Comparison of ENCODE assay signal across 13 cellular contexts in the genomic region with DNA sequence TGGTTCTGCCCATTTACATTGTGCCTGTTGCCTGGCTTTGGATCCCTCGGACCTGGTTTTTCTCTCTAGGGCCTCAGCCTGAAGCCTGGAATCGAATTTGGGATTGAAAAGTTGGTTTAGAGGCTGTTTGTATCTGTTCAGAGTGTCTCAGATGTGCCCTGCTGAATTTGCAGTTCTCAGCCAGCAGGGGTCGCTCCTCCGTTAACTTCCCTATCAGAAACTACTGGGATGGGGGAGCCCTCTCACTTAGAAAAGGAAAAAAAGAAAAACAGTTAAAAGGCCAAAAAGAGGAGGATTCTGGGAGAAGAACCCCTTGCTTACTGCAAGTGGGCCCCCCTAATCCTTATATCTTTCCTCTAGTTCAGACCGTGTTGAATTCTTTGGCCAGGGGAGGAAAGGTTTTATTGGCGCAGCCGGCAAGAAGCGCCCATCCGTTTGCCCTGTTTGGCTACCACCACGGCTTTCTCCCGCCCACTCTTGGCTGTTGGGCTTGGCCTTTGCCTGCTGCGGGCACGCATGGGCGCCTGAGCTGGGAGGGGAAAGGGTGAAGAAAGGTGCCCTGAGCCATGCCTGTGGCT. TPM values are rescaled to one million over a fixed set of nuclear protein-coding genes. Genes with fewer than 3 reads are reported as not detected.
DNase-seq lines count a peak whose midpoint lies in the region; ATAC-seq and TF ChIP-seq lines count a peak whose summit lies in the region.
"Had no signal": no experiment of that assay in that cellular context is flagged by ENCODE, and none has a peak within 500 bp of the region (broad histone marks: within the 10 kb centered on the region; RNA-seq: fewer than 3 reads in every experiment).

No MANE protein-coding gene starts in this region.

- no peak overlapping the region for H3K27ac Mint-ChIP-seq in natural killer cell treated with Interleukin-12 subunit alpha and Interleukin-12 subunit beta and Interleukin-15 and Interleukin-18, amount 100 ng/mL, for 72 hours
- no peak overlapping the region for H3K27ac Mint-ChIP-seq in natural killer cell
- H3K27ac Mint-ChIP-seq: CD4-positive, alpha-beta T cell had no signal

- no peaks in the 10 kb centered on the region for H3K9me3 ChIP-seq in Panc1 (ENCODE audit: control insufficient read depth, insufficient read depth, low read depth, low read length)
- H3K9me3 ChIP-seq: thyroid gland had no signal

- no peaks in the 10 kb centered on the region for H3K9me3 Mint-ChIP-seq in natural killer cell treated with Interleukin-12 subunit alpha and Interleukin-12 subunit beta and Interleukin-15 and Interleukin-18, amount 100 ng/mL, for 72 hours
- peaks cover 0 to 5% of the 10 kb centered on the region in 2 donors for H3K9me3 Mint-ChIP-seq in natural killer cell
- H3K9me3 Mint-ChIP-seq: CD4-positive, alpha-beta T cell had no signal

- POLR2A ChIA-PET in Panc1 (lab: Charles Lee): no interaction called here

- no peak for ATAC-seq in natural killer cell treated with Interleukin-12 subunit alpha and Interleukin-12 subunit beta and Interleukin-15 and Interleukin-18, amount 100 ng/mL, for 72 hours
- ATAC-seq in natural killer cell (no peak), Panc1 (no peak), HG03175 (IDR thresholded peaks at IDR 0.05; ENCODE audit: unreplicated experiment) (no peak)
- ATAC-seq: left colon had no signal

- H3K4me1 ChIP-seq in Panc1 (ENCODE audit: control insufficient read depth, insufficient read depth, low read length): peaks cover 20% of the 10 kb centered on the region
- H3K4me1 ChIP-seq: parathyroid adenoma, thyroid gland had no signal

- no peaks in the 10 kb centered on the region for H3K27me3 ChIP-seq in Panc1 (ENCODE audit: control insufficient read depth, insufficient read depth, low read length)
- H3K27me3 ChIP-seq: thyroid gland had no signal

- H3K4me3 ChIP-seq in Panc1 (ENCODE audit: low read depth in 2 of 2, low read length in 2 of 2): no peak overlapping the region
- H3K4me3 ChIP-seq in fibroblast of mammary gland (ENCODE audit: control insufficient read depth, low read depth, low read length): no peak overlapping the region
- H3K4me3 ChIP-seq: thyroid gland had no signal

- H3K4me1 Mint-ChIP-seq in natural killer cell treated with Interleukin-12 subunit alpha and Interleukin-12 subunit beta and Interleukin-15 and Interleukin-18, amount 100 ng/mL, for 72 hours (ENCODE audit: low read depth in 2 of 2): no peaks in the 10 kb centered on the region
- peaks cover 0 to 6% of the 10 kb centered on the region in 2 donors for H3K4me1 Mint-ChIP-seq in natural killer cell

- H3K36me3 ChIP-seq in Panc1 (ENCODE audit: control insufficient read depth, insufficient read depth, low read length): no peaks in the 10 kb centered on the region
- H3K36me3 ChIP-seq: thyroid gland had no signal

- no peak overlapping the region for H3K4me3 Mint-ChIP-seq in natural killer cell treated with Interleukin-12 subunit alpha and Interleukin-12 subunit beta and Interleukin-15 and Interleukin-18, amount 100 ng/mL, for 72 hours
- no peak overlapping the region for H3K4me3 Mint-ChIP-seq in natural killer cell
- H3K4me3 Mint-ChIP-seq: CD4-positive, alpha-beta T cell had no signal

- CTCF ChIA-PET in Panc1 (lab: Charles Lee): no interaction called here

- TF ChIP-seq CTCF in natural killer cell (IDR thresholded peaks at IDR 0.05) (no peak), Panc1 (IDR thresholded peaks at IDR 0.05) (peak; percentile 72), fibroblast of mammary gland (conservative IDR thresholded peaks at IDR 0.05; ENCODE audit: control insufficient read depth, insufficient read depth, low read depth, low read length) (peak; percentile 58)

- intact Hi-C loops in natural killer cell (cut with micrococcal nuclease): no loop called here
- intact Hi-C loops in Panc1 (cut with micrococcal nuclease; ENCODE audit: unreplicated experiment): no loop called here

- BruUV-seq in Panc1 (replicated peaks; lab: Mats Ljungman, UMichigan): no TSS peak

- H3K27me3 Mint-ChIP-seq in natural killer cell treated with Interleukin-12 subunit alpha and Interleukin-12 subunit beta and Interleukin-15 and Interleukin-18, amount 100 ng/mL, for 72 hours: peaks cover 19 to 27% of the 10 kb centered on the region in 2 donors
- peaks cover 20 to 23% of the 10 kb centered on the region in 2 donors for H3K27me3 Mint-ChIP-seq in natural killer cell (ENCODE audit: low read depth in 2 of 2)

- peaks cover 5% of the 10 kb centered on the region for H3K36me3 Mint-ChIP-seq in natural killer cell treated with Interleukin-12 subunit alpha and Interleukin-12 subunit beta and Interleukin-15 and Interleukin-18, amount 100 ng/mL, for 72 hours
- no peaks in the 10 kb centered on the region for H3K36me3 Mint-ChIP-seq in natural killer cell

- peak; percentile 13 for DNase-seq in natural killer cell treated with Interleukin-12 subunit alpha and Interleukin-12 subunit beta and Interleukin-15 and Interleukin-18, amount 100 ng/mL, for 72 hours (ENCODE audit: low spot score)
- DNase-seq in natural killer cell (no peak), Panc1 (ENCODE audit: low read depth, low spot score) (no peak), fibroblast of mammary gland (ENCODE audit: low read depth) (no peak), HuH-7 (ENCODE audit: low spot score) (no peak), SW 1271 (lab: John Stamatoyannopoulos, UW) (no peak), DMS153 treated with DMSO at 0.1 percent for 48 hours (lab: John Stamatoyannopoulos, UW; ENCODE audit: unreplicated experiment) (no peak)
- DNase-seq: amygdala; CD4-positive, alpha-beta T cell; left colon; thyroid gland had no signal

- no peak overlapping the region for H3K27ac ChIP-seq in Panc1 (ENCODE audit: low read length)
- H3K27ac ChIP-seq: parathyroid adenoma, thyroid gland had no signal

- in situ Hi-C loops in Panc1 (cut with HindIII; ENCODE audit: low pct_unique_long_range_greater_than_20kb, low sequenced_read_pairs): no loop called here

RNA-seq across cellular contexts. Expression of gene FZD2, which starts 8.7 kb away (rescaled TPM):
- total RNA-seq in natural killer cell treated with Interleukin-12 subunit alpha and Interleukin-12 subunit beta and Interleukin-15 and Interleukin-18, amount 100 ng/mL, for 72 hours: under 1 TPM in 1 of 2 donors, not detected in 1; 0.20 TPM
- total RNA-seq in natural killer cell (under 1 TPM; 0.27 to 0.55 (median 0.33) TPM), Panc1 (2021; ENCODE audit: unreplicated experiment) (35.4 TPM)
- 54.3 TPM for polyA plus RNA-seq in Panc1 (2012; ENCODE audit: insufficient read length)
- total RNA-seq: CD4-positive, alpha-beta T cell had no signal

Comparison
In these comparisons a context has a peak if more than half of its experiments do, and no peak if none do; other contexts are left out.
1. RNA of gene FZD2, which starts 8.7 kb away (total RNA-seq): 35.4 TPM in Panc1 (single experiment); 0.27 to 0.55 TPM in natural killer cell and 0.20 TPM in natural killer cell treated with Interleukin-12 subunit alpha and Interleukin-12 subunit beta and Interleukin-15 and Interleukin-18, amount 100 ng/mL, for 72 hours; every median in the first group is over 10 times any median in the second.